9 cellular contexts compared by ENCODE assay signal in genomic region chr1:38990401-38990745, GRCh38. TPM values are rescaled to one million over a fixed set of nuclear protein-coding genes. Genes with fewer than 3 reads are reported as not detected.
DNase-seq lines count a peak whose midpoint lies in the region; ATAC-seq, FAIRE-seq and TF ChIP-seq lines count a peak whose summit lies in the region.
"Had no signal": no experiment of that assay in that cellular context is flagged by ENCODE, and none has a peak within 500 bp of the region (broad histone marks: within the 10 kb centered on the region; RNA-seq: fewer than 3 reads in every experiment).

No MANE protein-coding gene starts in this region.

- no peak for DNase-seq in CD8-positive, alpha-beta T cell
- peak; percentile 5 for DNase-seq in astrocyte (ENCODE audit: low read depth)
- DNase-seq in left lung: no peak
- no peak for DNase-seq in tibial nerve (ENCODE audit: low spot score in 2 of 2)
- no peak for DNase-seq in NOMO-1 (lab: John Stamatoyannopoulos, UW; ENCODE audit: unreplicated experiment in 2 of 2)
- DNase-seq in stimulated activated naive CD4-positive, alpha-beta T cell (lab: John Stamatoyannopoulos, UW): no peak

- H3K9ac ChIP-seq in KMS-11 (peak overlapping the region; percentile 67), astrocyte (ENCODE audit: low read length) (peak overlapping the region; percentile 79)

- peak overlapping the region; percentile 86 for H3K4me2 ChIP-seq in KMS-11
- H3K4me2 ChIP-seq in astrocyte (ENCODE audit: low read length): peak overlapping the region; percentile 86

- H3K27me3 ChIP-seq in CD8-positive, alpha-beta T cell (ENCODE audit: insufficient read depth, low read length): no peaks in the 10 kb centered on the region
- H3K27me3 ChIP-seq in KMS-11 (ENCODE audit: insufficient read depth, low read depth): no peaks in the 10 kb centered on the region
- no peaks in the 10 kb centered on the region for H3K27me3 ChIP-seq in astrocyte (ENCODE audit: insufficient read depth, low read length)
- no peaks in the 10 kb centered on the region for H3K27me3 ChIP-seq in left lung
- no peaks in the 10 kb centered on the region for H3K27me3 ChIP-seq in tibial nerve

- peak overlapping the region; percentile 53 for H3K4me3 ChIP-seq in CD8-positive, alpha-beta T cell (ENCODE audit: low read depth, low read length)
- H3K4me3 ChIP-seq in KMS-11 (IDR thresholded peaks at IDR 0.05; ENCODE audit: insufficient read depth, low read depth, low read length) (no peak overlapping the region), astrocyte (ENCODE audit: insufficient read depth, low read depth, low read length) (peak overlapping the region; percentile 63), left lung (peak overlapping the region; percentile 92), tibial nerve (peak overlapping the region; percentile 84 to 100 (median 96))

- H3K9me3 Mint-ChIP-seq in CD8-positive, alpha-beta T cell: no peaks in the 10 kb centered on the region
- H3K9me3 Mint-ChIP-seq in astrocyte (ENCODE audit: unreplicated experiment): no peaks in the 10 kb centered on the region

- CTCF ChIA-PET in CD8-positive, alpha-beta T cell (lab: Charles Lee): interaction anchor here (0.9 to 1.1 kb wide), 3 partner anchors 9 to 102 kb away, joined by 3 to 5 read pairs (median 5); no protein-coding TSS in a partner anchor

- H3K9me3 ChIP-seq in CD8-positive, alpha-beta T cell (ENCODE audit: low read length): no peaks in the 10 kb centered on the region
- H3K9me3 ChIP-seq in astrocyte (ENCODE audit: insufficient read depth, low read depth, low read length) (no peaks in the 10 kb centered on the region), left lung (no peaks in the 10 kb centered on the region), tibial nerve (no peaks in the 10 kb centered on the region)

- TF ChIP-seq CTCF in CD8-positive, alpha-beta T cell (IDR thresholded peaks at IDR 0.05): no peak
- TF ChIP-seq CTCF in KMS-11 (conservative IDR thresholded peaks at IDR 0.05; ENCODE audit: low read depth, low read length): no peak
- no peak for TF ChIP-seq CTCF in astrocyte (IDR thresholded peaks at IDR 0.05; ENCODE audit: insufficient read depth, low read depth, low read length)
- TF ChIP-seq CTCF in left lung (IDR thresholded peaks at IDR 0.05): no peak
- no peak for TF ChIP-seq CTCF in tibial nerve (IDR thresholded peaks at IDR 0.05)

- peaks cover 32% of the 10 kb centered on the region for H3K4me1 Mint-ChIP-seq in CD8-positive, alpha-beta T cell (ENCODE audit: low read depth)
- H3K4me1 Mint-ChIP-seq in astrocyte (ENCODE audit: low read depth, unreplicated experiment): peaks cover 39% of the 10 kb centered on the region

- 23 to 24% methylated on average over 5 of the region's 5 CpGs for WGBS in tibial nerve, 2 donors

- intact Hi-C loops in CD8-positive, alpha-beta T cell (cut with DNase I, micrococcal nuclease): loop anchor here (1.0 to 10.0 kb wide), 6 partner anchors 104 to 1874 kb away; partner anchors contain the start of genes RRAGC (in 2 of the 2) and CITED4 (in 1 of the 2)
- intact Hi-C loops in left lung (cut with DNase I): no loop called here

- no peaks in the 10 kb centered on the region for H3K36me3 ChIP-seq in CD8-positive, alpha-beta T cell (ENCODE audit: insufficient read depth, low read length)
- H3K36me3 ChIP-seq in KMS-11 (ENCODE audit: insufficient read depth) (no peaks in the 10 kb centered on the region; the same call in 1 of the 2 replicates), astrocyte (ENCODE audit: insufficient read depth, low read length) (peaks cover 11% of the 10 kb centered on the region), left lung (peaks cover 0 to 20% of the 10 kb centered on the region in 2 donors), tibial nerve (peaks cover 0 to under 1% (median 0%) of the 10 kb centered on the region in 3 donors)

- POLR2A ChIA-PET in CD8-positive, alpha-beta T cell (lab: Charles Lee): interaction anchor here (0.6 to 1.4 kb wide), 6 partner anchors 8 to 37 kb away, joined by 3 to 7 read pairs (median 4); no protein-coding TSS in a partner anchor

- H2AFZ ChIP-seq in KMS-11 (ENCODE audit: low read depth): peak overlapping the region; percentile 98; the same call in 1 of the 2 replicates
- H2AFZ ChIP-seq in astrocyte (ENCODE audit: low read depth, low read length): peak overlapping the region; percentile 75

- H4K20me1 ChIP-seq in KMS-11 (ENCODE audit: insufficient read depth): peaks cover 13% of the 10 kb centered on the region
- H4K20me1 ChIP-seq in astrocyte (ENCODE audit: insufficient read depth, low read length): peaks cover 39% of the 10 kb centered on the region

- H3K4me3 Mint-ChIP-seq in CD8-positive, alpha-beta T cell: peak overlapping the region; percentile 87
- peak overlapping the region; percentile 79 for H3K4me3 Mint-ChIP-seq in astrocyte (ENCODE audit: unreplicated experiment)

- H3K27ac Mint-ChIP-seq in CD8-positive, alpha-beta T cell: peak overlapping the region; percentile 89
- peak overlapping the region; percentile 80 for H3K27ac Mint-ChIP-seq in astrocyte (ENCODE audit: unreplicated experiment)

- TF ChIP-seq EP300 in tibial nerve (IDR thresholded peaks at IDR 0.05): no peak

- H3K27me3 Mint-ChIP-seq in CD8-positive, alpha-beta T cell (ENCODE audit: low read depth): no peaks in the 10 kb centered on the region
- no peaks in the 10 kb centered on the region for H3K27me3 Mint-ChIP-seq in astrocyte (ENCODE audit: low read depth, unreplicated experiment)

- TF ChIP-seq POLR2A in tibial nerve (IDR thresholded peaks at IDR 0.05): no peak

- ATAC-seq in CD8-positive, alpha-beta T cell: peak; percentile 1
- ATAC-seq in left lung: peak; percentile 10
- ATAC-seq in GM19351 (IDR thresholded peaks at IDR 0.05; ENCODE audit: unreplicated experiment): no peak

- peak overlapping the region; percentile 84 for H3K27ac ChIP-seq in CD8-positive, alpha-beta T cell (ENCODE audit: low read depth, low read length)
- H3K27ac ChIP-seq in KMS-11 (peak overlapping the region; percentile 47; the same call in 1 of the 2 replicates), astrocyte (ENCODE audit: low read depth, low read length) (peak overlapping the region; percentile 76), left lung (peak overlapping the region; percentile 80 to 88), tibial nerve (peak overlapping the region; percentile 47 to 96 (median 94))

- H3K79me2 ChIP-seq in KMS-11 (ENCODE audit: insufficient read depth, low read depth) (peaks cover 42% of the 10 kb centered on the region), astrocyte (ENCODE audit: insufficient read depth, low read length) (peaks cover 44% of the 10 kb centered on the region)

- peaks cover 35% of the 10 kb centered on the region for H3K4me1 ChIP-seq in CD8-positive, alpha-beta T cell (ENCODE audit: insufficient read depth, low read length)
- H3K4me1 ChIP-seq in KMS-11 (ENCODE audit: low read depth, poor library complexity, severe bottlenecking) (peaks cover 26% of the 10 kb centered on the region), astrocyte (ENCODE audit: insufficient read depth, low read length) (peaks cover 45% of the 10 kb centered on the region), left lung (peaks cover 13 to 42% of the 10 kb centered on the region in 2 donors), tibial nerve (peaks cover 0 to 41% (median 7%) of the 10 kb centered on the region in 4 donors)

- H3K36me3 Mint-ChIP-seq in CD8-positive, alpha-beta T cell: peaks cover 23% of the 10 kb centered on the region
- H3K36me3 Mint-ChIP-seq in astrocyte (ENCODE audit: low read depth, unreplicated experiment): peaks cover 4% of the 10 kb centered on the region

- FAIRE-seq in astrocyte (lab: Jason Lieb, UNC): no peak

RNA-seq across cellular contexts. Expression of gene AKIRIN1, which starts 0.7 kb away (rescaled TPM):
- total RNA-seq in CD8-positive, alpha-beta T cell: 100 to 1,000 TPM; 122 to 123 TPM
- 152 and 156 TPM in 2 replicates for total RNA-seq in astrocyte
- 10 to 100 TPM; 43.4 to 47.5 TPM for total RNA-seq in left lung
- 10 to 100 TPM; 36.9 to 45.3 (median 41.8) TPM for total RNA-seq in tibial nerve

RNA-seq across cellular contexts. Expression of gene NDUFS5, which starts 35.8 kb away (rescaled TPM):
- total RNA-seq in CD8-positive, alpha-beta T cell: 100 to 1,000 TPM in 1 of 2 experiments, 10 to 100 TPM in 1; 93.1 to 105 TPM
- total RNA-seq in astrocyte: 313 and 360 TPM in 2 replicates
- total RNA-seq in left lung: 100 to 1,000 TPM; 104 to 166 TPM
- total RNA-seq in tibial nerve: 100 to 1,000 TPM; 281 to 424 (median 345) TPM

RNA-seq across cellular contexts. Expression of gene RHBDL2, which starts 48.7 kb away (rescaled TPM):
- not detected for total RNA-seq in CD8-positive, alpha-beta T cell
- total RNA-seq in astrocyte: not detected in 2 replicates
- 1 to 10 TPM; 1.0 to 2.7 TPM for total RNA-seq in left lung
- 1 to 10 TPM in 1 of 4 donors, not detected in 3; 1.3 TPM for total RNA-seq in tibial nerve
- total RNA-seq: SK-MEL-5 had no signal

Comparison
In these comparisons a context has a peak if more than half of its experiments do, and no peak if none do; other contexts are left out.
1. intact Hi-C loops: an anchor here in CD8-positive, alpha-beta T cell (1.0 to 10.0 kb wide); none called in left lung.